11 cellular contexts compared by ENCODE assay signal in the genomic region with DNA sequence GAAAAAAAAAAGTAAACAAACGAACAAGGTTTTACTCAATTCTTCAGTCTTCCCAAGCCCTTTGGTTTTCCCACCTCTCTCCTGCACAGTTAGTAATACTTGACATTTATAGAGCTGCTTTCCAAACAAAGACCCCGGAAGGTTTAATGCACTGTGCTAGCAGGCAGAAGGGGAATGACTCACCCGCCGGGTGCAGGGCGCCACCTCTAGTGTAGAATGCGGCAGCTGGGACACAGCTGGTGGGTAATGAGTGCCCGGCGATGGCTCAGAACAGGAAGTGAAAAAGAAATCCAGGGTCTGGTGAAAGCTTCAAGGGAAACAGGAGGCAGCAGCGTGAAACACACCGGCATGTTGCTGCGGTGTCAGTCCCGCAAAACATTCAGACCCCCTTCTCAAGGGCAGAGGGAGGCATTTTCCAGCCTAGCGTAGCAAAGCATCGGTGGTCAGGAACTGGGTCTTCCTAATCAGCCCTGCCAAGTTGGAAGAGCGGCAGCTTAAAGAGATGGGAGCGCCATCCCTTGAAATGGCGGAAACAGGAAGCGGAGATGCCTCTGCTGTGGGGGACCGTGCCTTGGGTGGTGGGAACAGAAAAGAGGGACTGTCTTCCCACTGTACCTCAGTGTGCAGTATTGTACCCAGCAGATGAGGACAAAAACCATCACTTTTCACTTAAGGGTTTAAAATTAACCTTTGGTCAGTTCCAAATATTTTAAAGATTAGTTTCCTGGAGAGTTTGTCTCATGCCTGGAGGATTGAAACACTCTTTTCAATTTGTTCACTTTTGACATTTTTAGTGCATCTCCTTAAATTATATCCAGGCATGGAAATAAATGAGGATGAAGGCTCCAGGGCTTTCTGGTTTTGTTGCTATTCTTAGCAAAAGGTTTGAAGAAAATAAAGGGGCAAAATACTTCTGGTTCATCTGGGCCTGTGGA.
DNase-seq lines count a peak whose midpoint lies in the region; ATAC-seq and TF ChIP-seq lines count a peak whose summit lies in the region.
"Had no signal": no experiment of that assay in that cellular context is flagged by ENCODE, and none has a peak within 500 bp of the region (broad histone marks: within the 10 kb centered on the region; RNA-seq: fewer than 3 reads in every experiment).

No MANE protein-coding gene starts in this region.

- H3K4me1 ChIP-seq in BLaER1 treated with 17β-estradiol and CSF1 and Interleukin-3, amounts not matched to agents 10 nM and 100 nM = peaks cover 10 to 21% (median 14%) of the 10 kb centered on the region in 10 experiments
- H3K4me1 ChIP-seq in lower lobe of right lung (no peaks in the 10 kb centered on the region), osteoblast (ENCODE audit: insufficient read depth, low read length) (no peaks in the 10 kb centered on the region)

- ATAC-seq in HG03354 (IDR thresholded peaks at IDR 0.05; ENCODE audit: poor library complexity, severe bottlenecking, unreplicated experiment) = peak; percentile 87
- ATAC-seq in lower lobe of right lung = peak; percentile 72 to 83
- ATAC-seq in HG03571 (IDR thresholded peaks at IDR 0.05; ENCODE audit: unreplicated experiment) = no peak
- ATAC-seq: activated CD4-positive, alpha-beta T cell treated with anti-CD3 and anti-CD28 coated beads for 36 hours had no signal

- DNase-seq in SHP77 (lab: John Stamatoyannopoulos, UW) (peak; percentile 58 to 70), lower lobe of right lung (peak; percentile 53), GF-D8 (lab: John Stamatoyannopoulos, UW) (no peak), osteoblast (ENCODE audit: insufficient read length, low spot score, missing footprints) (no peak), NCI-H446 treated with DMSO at 0.1 percent for 48 hours (lab: John Stamatoyannopoulos, UW) (no peak)
- DNase-seq: activated CD4-positive, alpha-beta T cell treated with anti-CD3 and anti-CD28 coated beads for 36 hours; naive B cell; stimulated activated naive CD4-positive, alpha-beta T cell treated with Interleukin-2 at 50 U/mL for 16 hours had no signal

- H3K79me2 ChIP-seq in osteoblast (ENCODE audit: insufficient read depth, low read length) = no peaks in the 10 kb centered on the region

- H3K27ac ChIP-seq in BLaER1 treated with 17β-estradiol and CSF1 and Interleukin-3, amounts not matched to agents 10 nM and 100 nM = peak overlapping the region in 8 of 11 experiments; percentile 42 to 69 (median 62); a peak in 16 of 22 replicates
- H3K27ac ChIP-seq in lower lobe of right lung (no peak overlapping the region), osteoblast (ENCODE audit: low read depth, low read length) (no peak overlapping the region)

- H2AFZ ChIP-seq in osteoblast (ENCODE audit: low read length) = no peak overlapping the region

- peak overlapping the region in 2 of 11 experiments; percentile 10 to 29; a peak in 1 of 22 replicates for H3K9ac ChIP-seq in BLaER1 treated with 17β-estradiol and CSF1 and Interleukin-3, amounts not matched to agents 10 nM and 100 nM

- H3K36me3 ChIP-seq in BLaER1 treated with 17β-estradiol and CSF1 and Interleukin-3, amounts not matched to agents 10 nM and 100 nM = no peaks in the 10 kb centered on the region
- H3K36me3 ChIP-seq in lower lobe of right lung = no peaks in the 10 kb centered on the region
- H3K36me3 ChIP-seq in osteoblast (ENCODE audit: insufficient read depth, low read length) = no peaks in the 10 kb centered on the region

- no peak overlapping the region; a peak in 1 of 20 replicates for H3K4me3 ChIP-seq in BLaER1 treated with 17β-estradiol and CSF1 and Interleukin-3, amounts not matched to agents 10 nM and 100 nM
- H3K4me3 ChIP-seq in lower lobe of right lung (no peak overlapping the region), osteoblast (ENCODE audit: insufficient read depth, low read length) (no peak overlapping the region)

- peaks cover 17 to 27% (median 24%) of the 10 kb centered on the region in 11 experiments for H3K9me3 ChIP-seq in BLaER1 treated with 17β-estradiol and CSF1 and Interleukin-3, amounts not matched to agents 10 nM and 100 nM (replicated peaks in 1 of 11)
- H3K9me3 ChIP-seq in lower lobe of right lung (peaks cover 8% of the 10 kb centered on the region), osteoblast (ENCODE audit: low read depth, low read length) (no peaks in the 10 kb centered on the region)

- peak overlapping the region; percentile 43 to 75 (median 64) for H3K4me2 ChIP-seq in BLaER1 treated with 17β-estradiol and CSF1 and Interleukin-3, amounts not matched to agents 10 nM and 100 nM
- H3K4me2 ChIP-seq in osteoblast (ENCODE audit: insufficient read depth, low read length) = no peak overlapping the region

- intact Hi-C loops in lower lobe of right lung (cut with DNase I) = no loop called here

- no peaks in the 10 kb centered on the region for H3K27me3 ChIP-seq in BLaER1 treated with 17β-estradiol and CSF1 and Interleukin-3, amounts not matched to agents 10 nM and 100 nM
- H3K27me3 ChIP-seq in lower lobe of right lung (ENCODE audit: low read depth) (no peaks in the 10 kb centered on the region), osteoblast (ENCODE audit: insufficient read depth, low read length) (no peaks in the 10 kb centered on the region)

- no peaks in the 10 kb centered on the region for H4K20me1 ChIP-seq in BLaER1 treated with 17β-estradiol and CSF1 and Interleukin-3, amounts not matched to agents 10 nM and 100 nM
- H4K20me1 ChIP-seq in osteoblast (ENCODE audit: insufficient read depth, low read length) = no peaks in the 10 kb centered on the region

- no peak for TF ChIP-seq CTCF in lower lobe of right lung (IDR thresholded peaks at IDR 0.05)
- no peak for TF ChIP-seq CTCF in osteoblast (IDR thresholded peaks at IDR 0.05; ENCODE audit: extremely low read depth, low read depth, low read length)

Comparison
In these comparisons a context has a peak if more than half of its experiments do, and no peak if none do; other contexts are left out.
1. H3K27ac ChIP-seq: peak in BLaER1 treated with 17β-estradiol and CSF1 and Interleukin-3, amounts not matched to agents 10 nM and 100 nM (8 of 11); none in lower lobe of right lung (single experiment) and osteoblast (single experiment).
2. DNase-seq: peak in SHP77 (2 of 2) and lower lobe of right lung (single experiment); none in GF-D8 (single experiment), osteoblast (single experiment) and NCI-H446 treated with DMSO at 0.1 percent for 48 hours (single experiment).